32 cellular contexts compared by ENCODE assay signal in genomic region chr22:37381489-37381888, GRCh38. TPM values are rescaled to one million over a fixed set of nuclear protein-coding genes. Genes with fewer than 3 reads are reported as not detected.
DNase-seq lines count a peak whose midpoint lies in the region; ATAC-seq, FAIRE-seq and TF ChIP-seq lines count a peak whose summit lies in the region.
"Had no signal": no experiment of that assay in that cellular context is flagged by ENCODE, and none has a peak within 500 bp of the region (broad histone marks: within the 10 kb centered on the region; RNA-seq: fewer than 3 reads in every experiment).

No MANE protein-coding gene starts in this region.

- H3K27me3 ChIP-seq in WERI-Rb-1 (ENCODE audit: insufficient read depth, low read depth, severe bottlenecking) (no peaks in the 10 kb centered on the region), psoas muscle (ENCODE audit: insufficient read depth in 3 of 3, low read length in 2 of 3) (peaks cover 0 to 52% (median 27%) of the 10 kb centered on the region in 3 donors)
- H3K27me3 ChIP-seq: hepatocyte, pancreas, thyroid gland had no signal

- H3K36me3 ChIP-seq in WERI-Rb-1 (no peaks in the 10 kb centered on the region), psoas muscle (ENCODE audit: insufficient read depth in 1 of 2, low read depth in 1 of 2) (no peaks in the 10 kb centered on the region)
- H3K36me3 ChIP-seq: BE2C, pancreas, right atrium auricular region, SJCRH30, thyroid gland had no signal

- H3K4me3 ChIP-seq in WERI-Rb-1 (ENCODE audit: low read depth, low read length) (no peak overlapping the region), foreskin fibroblast (ENCODE audit: low read depth in 1 of 2, low read length in 2 of 2) (no peak overlapping the region), psoas muscle (no peak overlapping the region)
- H3K4me3 ChIP-seq: hepatocyte, pancreas, right atrium auricular region, SJCRH30, thyroid gland had no signal

- H3K9me3 ChIP-seq in WERI-Rb-1 (ENCODE audit: severe bottlenecking) (no peaks in the 10 kb centered on the region), psoas muscle (no peaks in the 10 kb centered on the region)
- H3K9me3 ChIP-seq: BE2C, pancreas, right atrium auricular region, SJCRH30, thyroid gland had no signal

- no peak overlapping the region for H3K27ac Mint-ChIP-seq in immature natural killer cell
- H3K27ac Mint-ChIP-seq: activated B cell treated with CpG ODN at 0.5 μM for 24 hours; activated CD4-positive, alpha-beta T cell treated with anti-CD3 and anti-CD28 coated beads, Interleukin-2, amount 10 ng/mL, durations not matched to agents 7 days and 5 days; activated naive CD8-positive, alpha-beta T cell; activated T-cell treated with anti-CD3 and anti-CD28 coated beads, Interleukin-2, amount 50 U/mL, for 24 hours; memory B cell had no signal

- peak; percentile 58 for DNase-seq in AG08396 (ENCODE audit: low spot score)
- peak; percentile 47 for DNase-seq in ELR (ENCODE audit: low read depth)
- peak; percentile 58 for DNase-seq in WERI-Rb-1
- peak; percentile 27 to 43 for DNase-seq in foreskin fibroblast
- DNase-seq in immature natural killer cell = no peak
- no peak for DNase-seq in urothelium cell line (ENCODE audit: low spot score)
- no peak for DNase-seq in psoas muscle
- DNase-seq: activated B cell treated with CpG ODN at 0.5 μM for 24 hours; activated CD4-positive, alpha-beta T cell treated with anti-CD3 and anti-CD28 coated beads, Interleukin-2, amount 10 ng/mL, durations not matched to agents 7 days and 5 days; activated effector memory CD4-positive, alpha-beta T cell treated with anti-CD3 and anti-CD28 coated beads, Interleukin-2, amount 50 U/mL, for 16 hours; activated T-cell treated with anti-CD3 and anti-CD28 coated beads, Interleukin-2, amount 50 U/mL, for 24 hours; aorta; BE2C; DMS 273 treated with DMSO at 0.1 percent for 48 hours; HCEC 1CT; NCI-H1048; NCI-H1694; NCI-H446; NCI-H748 treated with DMSO at 0.1 percent for 48 hours; pancreas; RPMI8226; SJCRH30; thyroid gland had no signal

- TF ChIP-seq CTCF in WERI-Rb-1 (IDR thresholded peaks at IDR 0.05; ENCODE audit: low read depth, low read length) (no peak), foreskin fibroblast (IDR thresholded peaks at IDR 0.05; ENCODE audit: low read depth, low read length) (no peak), psoas muscle (IDR thresholded peaks at IDR 0.05) (no peak)

- ATAC-seq in psoas muscle (no peak), GM19328 (IDR thresholded peaks at IDR 0.05; ENCODE audit: unreplicated experiment) (no peak)
- ATAC-seq: pancreas had no signal

- H3K4me1 ChIP-seq in psoas muscle = no peaks in the 10 kb centered on the region
- H3K4me1 ChIP-seq: pancreas, thyroid gland had no signal

- no peaks in the 10 kb centered on the region for H3K4me1 Mint-ChIP-seq in immature natural killer cell
- H3K4me1 Mint-ChIP-seq: activated CD4-positive, alpha-beta T cell treated with anti-CD3 and anti-CD28 coated beads, Interleukin-2, amount 10 ng/mL, durations not matched to agents 7 days and 5 days; central memory CD8-positive, alpha-beta T cell had no signal

- peaks cover 0 to 2% (median 0%) of the 10 kb centered on the region in 3 donors for H3K27me3 Mint-ChIP-seq in immature natural killer cell (ENCODE audit: low read depth in 3 of 3)

- WGBS in psoas muscle, 3 donors = 48 to 57% (median 57%) methylated on average over 9 of the region's 9 CpGs

- H3K4me3 Mint-ChIP-seq in immature natural killer cell = no peak overlapping the region
- H3K4me3 Mint-ChIP-seq: activated B cell treated with CpG ODN at 0.5 μM for 24 hours; activated CD4-positive, alpha-beta T cell treated with anti-CD3 and anti-CD28 coated beads, Interleukin-2, amount 10 ng/mL, durations not matched to agents 7 days and 5 days; activated naive CD8-positive, alpha-beta T cell; activated T-cell treated with anti-CD3 and anti-CD28 coated beads, Interleukin-2, amount 50 U/mL, for 24 hours; central memory CD8-positive, alpha-beta T cell; memory B cell had no signal

- FAIRE-seq in urothelium cell line (lab: Jason Lieb, UNC) = no peak
- FAIRE-seq: GM12892, pancreas had no signal

- H3K36me3 Mint-ChIP-seq in immature natural killer cell = no peaks in the 10 kb centered on the region
- H3K36me3 Mint-ChIP-seq: activated naive CD8-positive, alpha-beta T cell; memory B cell had no signal

- no peaks in the 10 kb centered on the region for H3K9me3 Mint-ChIP-seq in immature natural killer cell
- H3K9me3 Mint-ChIP-seq: activated B cell treated with CpG ODN at 0.5 μM for 24 hours; activated CD4-positive, alpha-beta T cell treated with anti-CD3 and anti-CD28 coated beads, Interleukin-2, amount 10 ng/mL, durations not matched to agents 7 days and 5 days; activated T-cell treated with anti-CD3 and anti-CD28 coated beads, Interleukin-2, amount 50 U/mL, for 24 hours; central memory CD8-positive, alpha-beta T cell; memory B cell had no signal

- intact Hi-C loops in psoas muscle (cut with DNase I) = no loop called here

- H3K27ac ChIP-seq in WERI-Rb-1 = peak overlapping the region; percentile 29
- no peak overlapping the region for H3K27ac ChIP-seq in psoas muscle
- H3K27ac ChIP-seq: hepatocyte, pancreas, right atrium auricular region, SJCRH30, thyroid gland had no signal

RNA-seq across cellular contexts. Expression of gene ELFN2, which starts 45.8 kb away (rescaled TPM):
- polyA plus RNA-seq in immature natural killer cell = under 1 TPM in 1 of 3 donors, not detected in 2; 0.04 TPM
- total RNA-seq in psoas muscle = not detected
- under 1 TPM; 0.01 to 0.05 (median 0.01) TPM for polyA plus RNA-seq in psoas muscle
- total RNA-seq: A673, activated B cell treated with CpG ODN at 0.5 μM for 24 hours, G401, right atrium auricular region had no signal
- polyA plus RNA-seq: aorta had no signal

Comparison
In these comparisons a context has a peak if more than half of its experiments do, and no peak if none do; other contexts are left out.
1. DNase-seq: peak in AG08396 (single experiment), ELR (single experiment), WERI-Rb-1 (single experiment) and foreskin fibroblast (2 of 2); none in immature natural killer cell (0 of 3), urothelium cell line (single experiment) and psoas muscle (0 of 2).